ENCODE assay signal across 13 cellular contexts in genomic region chr3:125929765-125930164, GRCh38. TPM values are rescaled to one million over a fixed set of nuclear protein-coding genes. Genes with fewer than 3 reads are reported as not detected.
DNase-seq lines count a peak whose midpoint lies in the region; ATAC-seq, FAIRE-seq and TF ChIP-seq lines count a peak whose summit lies in the region.
"Not testable (repeated sequence)": the region's sequence is repeated elsewhere in the genome, so short reads cannot be mapped to it uniquely, and the experiment has no call there.
"Had no signal": no experiment of that assay in that cellular context is flagged by ENCODE, and none has a peak within 500 bp of the region (broad histone marks: within the 10 kb centered on the region; RNA-seq: fewer than 3 reads in every experiment).

No MANE protein-coding gene starts in this region.

- H3K4me1 ChIP-seq in K562 (replicated peaks in 1 of 2; ENCODE audit: control insufficient read depth in 2 of 2, insufficient read depth in 2 of 2, low read length in 2 of 2) = not testable (repeated sequence)
- H3K4me1 ChIP-seq in HepG2 (ENCODE audit: insufficient read depth, low read length) = peaks cover 28% of the 10 kb centered on the region

- H3K9me1 ChIP-seq in K562 (ENCODE audit: control insufficient read depth, insufficient read depth, low read length) = not testable (repeated sequence)

- ATAC-seq in K562; HepG2; stimulated activated naive B cell treated with anti-CD40 and anti-IgM and Interleukin-4, amounts not matched to agents 10 μg/mL and 1 μg/mL and 100 μg/mL, for 72 hours (replicated peaks): not testable (repeated sequence)

- not testable (repeated sequence) for BruUV-seq in K562 (replicated peaks; lab: Mats Ljungman, UMichigan); MCF 10A (replicated peaks; lab: Mats Ljungman, UMichigan); HepG2 (replicated peaks; lab: Mats Ljungman, UMichigan)

- H4K20me1 ChIP-seq in K562 (replicated peaks; ENCODE audit: control insufficient read depth, insufficient read depth, low read length); HepG2 (ENCODE audit: insufficient read depth, low read length): not testable (repeated sequence)

- H3K4me3 ChIP-seq in K562; HepG2 (replicated peaks in 1 of 3; ENCODE audit: insufficient read depth in 1 of 3, low read depth in 2 of 3, low read length in 3 of 3): not testable (repeated sequence)

- not testable (repeated sequence) for H3K27me3 ChIP-seq in K562 (ENCODE audit: control insufficient read depth in 2 of 2, insufficient read depth in 2 of 2, low read length in 2 of 2); HepG2 (ENCODE audit: control insufficient read depth in 1 of 2, insufficient read depth in 2 of 2, low read length in 2 of 2)

- not testable (repeated sequence) for TF ChIP-seq CTCF in K562 (IDR thresholded peaks at IDR 0.05 in 2 of 3, conservative IDR thresholded peaks at IDR 0.05 in 1 of 3; ENCODE audit: insufficient read depth in 2 of 3, low read depth in 1 of 3, low read length in 3 of 3); MCF 10A (IDR thresholded peaks at IDR 0.05; ENCODE audit: unreplicated experiment); HepG2 (CRISPR knock-in tag; IDR thresholded peaks at IDR 0.05)

- H3K4me3 Mint-ChIP-seq in activated naive CD8-positive, alpha-beta T cell = peak overlapping the region; percentile 32
- not testable (repeated sequence) for H3K4me3 Mint-ChIP-seq in MCF 10A (ENCODE audit: unreplicated experiment); stimulated activated naive B cell treated with anti-CD40 and anti-IgM and Interleukin-4, amounts not matched to agents 10 μg/mL and 1 μg/mL and 100 μg/mL, for 72 hours

- not testable (repeated sequence) for H3K4me2 ChIP-seq in K562 (ENCODE audit: insufficient read depth, low read length); HepG2 (ENCODE audit: low read depth, low read length)

- H2AFZ ChIP-seq in K562 (ENCODE audit: low read depth, low read length); HepG2 (ENCODE audit: low read length): not testable (repeated sequence)

- not testable (repeated sequence) for TF ChIP-seq EP300 in K562 (IDR thresholded peaks at IDR 0.05; ENCODE audit: low read length); HepG2 (IDR thresholded peaks at IDR 0.05; ENCODE audit: low read depth in 2 of 2, low read length in 2 of 2); HepG2 (CRISPR knock-in tag; IDR thresholded peaks at IDR 0.05; ENCODE audit: borderline replicate concordance)

- not testable (repeated sequence) for H3K36me3 ChIP-seq in K562 (ENCODE audit: control insufficient read depth, insufficient read depth, low read length); HepG2 (replicated peaks in 1 of 2; ENCODE audit: control insufficient read depth in 1 of 2, insufficient read depth in 2 of 2, low read length in 2 of 2)

- not testable (repeated sequence) for H3K9ac ChIP-seq in K562 (ENCODE audit: insufficient read depth in 1 of 2, low read depth in 2 of 2, low read length in 2 of 2); HepG2 (ENCODE audit: insufficient read depth, low read depth, low read length)

- H3K9me3 Mint-ChIP-seq in activated naive CD8-positive, alpha-beta T cell (ENCODE audit: low read depth); MCF 10A (ENCODE audit: unreplicated experiment); stimulated activated naive B cell treated with anti-CD40 and anti-IgM and Interleukin-4, amounts not matched to agents 10 μg/mL and 1 μg/mL and 100 μg/mL, for 72 hours: not testable (repeated sequence)

- POLR2A ChIA-PET in K562 (lab: Yijun Ruan, JAX); MCF 10A (lab: Yijun Ruan, JAX); HepG2 (lab: Yijun Ruan, JAX): not testable (repeated sequence)

- not testable (repeated sequence) for H3K4me1 Mint-ChIP-seq in activated naive CD8-positive, alpha-beta T cell (ENCODE audit: low read depth); MCF 10A (ENCODE audit: insufficient read depth, unreplicated experiment)
- peaks cover 8 to 11% of the 10 kb centered on the region in 2 donors for H3K4me1 Mint-ChIP-seq in stimulated activated naive B cell treated with anti-CD40 and anti-IgM and Interleukin-4, amounts not matched to agents 10 μg/mL and 1 μg/mL and 100 μg/mL, for 72 hours

- H3K36me3 Mint-ChIP-seq in activated naive CD8-positive, alpha-beta T cell; MCF 10A (ENCODE audit: insufficient read depth, unreplicated experiment); stimulated activated naive B cell treated with anti-CD40 and anti-IgM and Interleukin-4, amounts not matched to agents 10 μg/mL and 1 μg/mL and 100 μg/mL, for 72 hours: not testable (repeated sequence)

- not testable (repeated sequence) for H3K27ac ChIP-seq in K562 (ENCODE audit: extremely low read depth, low read depth, low read length); HepG2 (ENCODE audit: extremely low read length, insufficient read depth, low read length)

- not testable (repeated sequence) for H3K79me2 ChIP-seq in K562 (ENCODE audit: control insufficient read depth, insufficient read depth, low read length); HepG2 (ENCODE audit: insufficient read depth, low read length)

- H3K9me3 ChIP-seq in K562 (replicated peaks; ENCODE audit: control insufficient read depth, insufficient read depth, low read depth, low read length); HepG2 (ENCODE audit: low read length): not testable (repeated sequence)

- TF ChIP-seq RAD21 in K562 (CRISPR knock-in tag; conservative IDR thresholded peaks at IDR 0.05 in 1 of 2, IDR thresholded peaks at IDR 0.05 in 1 of 2); HepG2 (CRISPR knock-in tag; IDR thresholded peaks at IDR 0.05): not testable (repeated sequence)

- in situ Hi-C loops in K562 (cut with MboI); HepG2 (cut with HindIII; ENCODE audit: extremely low pct_ligation_motif_present, low pct_unique_long_range_greater_than_20kb): not testable (repeated sequence)

- CTCF ChIA-PET in K562 (lab: Yijun Ruan, JAX; ENCODE audit: low intra/inter-chr PET ratio); HepG2 (lab: Yijun Ruan, JAX; ENCODE audit: low intra/inter-chr PET ratio, low total read pairs): not testable (repeated sequence)
- CTCF ChIA-PET in MCF 10A (lab: Yijun Ruan, JAX) = interaction anchor here (0.7 to 1.2 kb wide), 4 partner anchors 13 to 430 kb away, joined by 3 read pairs; no protein-coding TSS in a partner anchor

- not testable (repeated sequence) for TF ChIP-seq POLR2A in K562 (conservative IDR thresholded peaks at IDR 0.05); HepG2 (IDR thresholded peaks at IDR 0.05; ENCODE audit: insufficient read depth in 1 of 2, low read depth in 2 of 2, low read length in 2 of 2)

- FAIRE-seq in K562 (lab: Jason Lieb, UNC); HepG2 (lab: Jason Lieb, UNC): not testable (repeated sequence)

- not testable (repeated sequence) for H3K27ac Mint-ChIP-seq in activated naive CD8-positive, alpha-beta T cell; MCF 10A (ENCODE audit: low read depth, unreplicated experiment)
- H3K27ac Mint-ChIP-seq in stimulated activated naive B cell treated with anti-CD40 and anti-IgM and Interleukin-4, amounts not matched to agents 10 μg/mL and 1 μg/mL and 100 μg/mL, for 72 hours = peak overlapping the region; percentile 70

- intact Hi-C loops in K562 (cut with micrococcal nuclease); HepG2 (cut with micrococcal nuclease; ENCODE audit: unreplicated experiment): not testable (repeated sequence)
- intact Hi-C loops in MCF 10A (cut with micrococcal nuclease) = loop anchor here (2.0 to 10.0 kb wide), 2 partner anchors 199 to 455 kb away; no protein-coding TSS in a partner anchor

- peak; percentile 31 for DNase-seq in NCI-H345 (lab: John Stamatoyannopoulos, UW)
- not testable (repeated sequence) for DNase-seq in K562 (ENCODE audit: extremely low read depth in 1 of 4, low spot score in 3 of 4); HepG2 (ENCODE audit: low spot score); stimulated activated naive B cell treated with anti-CD40 and anti-IgM and Interleukin-4, amounts not matched to agents 10 μg/mL and 1 μg/mL and 100 μg/mL, for 72 hours
- peak; percentile 41 for DNase-seq in MCF 10A (ENCODE audit: unreplicated experiment)

- H3K27me3 Mint-ChIP-seq in activated naive CD8-positive, alpha-beta T cell; MCF 10A (ENCODE audit: insufficient read depth, unreplicated experiment): not testable (repeated sequence)
- H3K27me3 Mint-ChIP-seq in stimulated activated naive B cell treated with anti-CD40 and anti-IgM and Interleukin-4, amounts not matched to agents 10 μg/mL and 1 μg/mL and 100 μg/mL, for 72 hours = peaks cover 0 to 14% of the 10 kb centered on the region in 2 donors

- 0% methylated on average over 1 of the region's 5 CpGs for WGBS in K562 (ENCODE audit: insufficient coverage, low coverage, missing lambda C conversion rate)
- 46% methylated on average over 5 of the region's 5 CpGs for WGBS in HepG2 (ENCODE audit: low lambda C conversion rate)

RNA-seq across cellular contexts. Expression of gene ROPN1B, which starts 39.2 kb away (rescaled TPM):
- total RNA-seq in K562 (2011; cell fraction: chromatin; rRNA removed; ENCODE audit: low replicate concordance) = not detected in 2 replicates
- not detected in 2 replicates for total RNA-seq in K562 (2011; cell fraction: nucleolus; rRNA removed)
- not detected in 2 replicates for total RNA-seq in K562 (2011; cell fraction: nucleoplasm; rRNA removed)
- total RNA-seq in K562 (2014; rRNA removed) = not detected in 2 replicates
- total RNA-seq in K562 (2014; rRNA removed; fragmentation: Illumina TruSeq; extraction: Trizol) = not detected in 2 replicates
- total RNA-seq in K562 (2015; rRNA removed; fragmentation: Illumina TruSeq; extraction: Trizol) = not detected in 2 replicates
- not detected in 2 replicates for total RNA-seq in K562 (2021)
- not detected in 2 replicates for polyA plus RNA-seq in K562 (2011; rRNA removed)
- polyA plus RNA-seq in K562 (2011; cell fraction: cytosol; rRNA removed) = not detected in 2 replicates
- polyA plus RNA-seq in K562 (2011; cell fraction: nucleus; rRNA removed) = not detected in 2 replicates
- polyA plus RNA-seq in K562 (2012) = not detected in 2 replicates
- not detected in 2 replicates for polyA plus RNA-seq in K562 (2014; fragmentation: Illumina TruSeq; extraction: Trizol)
- polyA plus RNA-seq in K562 (2014; fragmentation: Nextera tagmentation; extraction: Ambion mirVana) = not detected
- polyA plus RNA-seq in K562 (2014; rRNA removed) = not detected in 2 replicates
- polyA minus RNA-seq in K562 (2011; rRNA and poly(A)+ RNA removed) = not detected in 2 replicates
- polyA minus RNA-seq in K562 (2011; cell fraction: cytosol; rRNA and poly(A)+ RNA removed) = not detected in 2 replicates
- polyA minus RNA-seq in K562 (2011; cell fraction: nucleus; rRNA and poly(A)+ RNA removed) = not detected in 2 replicates
- total RNA-seq in MCF 10A (2022) = not detected in 2 replicates
- not detected in 2 replicates for total RNA-seq in HepG2 (2016; rRNA removed; fragmentation: Illumina TruSeq; extraction: Trizol)
- total RNA-seq in HepG2 (2016; cell fraction: cytosol; rRNA removed; fragmentation: Illumina TruSeq; extraction: Trizol; ENCODE audit: low read depth) = not detected in 2 replicates
- total RNA-seq in HepG2 (2016; cell fraction: insoluble cytoplasmic fraction; rRNA removed; fragmentation: Illumina TruSeq; extraction: Trizol) = not detected in 2 replicates
- total RNA-seq in HepG2 (2016; cell fraction: membrane; rRNA removed; fragmentation: Illumina TruSeq; extraction: Trizol) = not detected in 2 replicates
- not detected in 2 replicates for total RNA-seq in HepG2 (2016; cell fraction: nucleus; rRNA removed; fragmentation: Illumina TruSeq; extraction: Trizol)
- not detected in 2 replicates for polyA plus RNA-seq in HepG2 (2011; rRNA removed)
- not detected in 2 replicates for polyA plus RNA-seq in HepG2 (2011; cell fraction: cytosol; rRNA removed)
- not detected in 2 replicates for polyA plus RNA-seq in HepG2 (2011; cell fraction: nucleus; rRNA removed)
- 0.12 TPM in 1 of 2 replicates, not detected in the other for polyA plus RNA-seq in HepG2 (2012)
- not detected in 2 replicates for polyA plus RNA-seq in HepG2 (2016; cell fraction: cytosol; fragmentation: Illumina TruSeq; extraction: Trizol; ENCODE audit: low read depth)
- polyA plus RNA-seq in HepG2 (2016; cell fraction: insoluble cytoplasmic fraction; fragmentation: Illumina TruSeq; extraction: Trizol; ENCODE audit: low read depth) = not detected in 2 replicates
- polyA plus RNA-seq in HepG2 (2016; cell fraction: membrane; fragmentation: Illumina TruSeq; extraction: Trizol; ENCODE audit: low read depth) = not detected in 2 replicates
- not detected in 2 replicates for polyA plus RNA-seq in HepG2 (2016; cell fraction: nucleus; fragmentation: Illumina TruSeq; extraction: Trizol; ENCODE audit: insufficient read depth, low read depth)
- polyA minus RNA-seq in HepG2 (2011; rRNA and poly(A)+ RNA removed; ENCODE audit: low replicate concordance) = 0.26 TPM in 1 of 2 replicates, not detected in the other
- not detected in 2 replicates for polyA minus RNA-seq in HepG2 (2011; cell fraction: cytosol; rRNA and poly(A)+ RNA removed)
- polyA minus RNA-seq in HepG2 (2011; cell fraction: nucleus; rRNA and poly(A)+ RNA removed) = not detected in 2 replicates
- total RNA-seq: A673; CD4-positive, alpha-beta memory T cell; CD4-positive, CD25-positive, alpha-beta regulatory T cell; CD8-positive, alpha-beta memory T cell; G401 had no signal
- polyA plus RNA-seq: AG04450; CD14-positive monocyte; CD4-positive, alpha-beta memory T cell; CD8-positive, alpha-beta memory T cell had no signal
